In genomic region chr4:129355031-129355430, GRCh38 we compare ENCODE assay signal across 13 cellular contexts.
DNase-seq lines count a peak whose midpoint lies in the region; ATAC-seq and TF ChIP-seq lines count a peak whose summit lies in the region.
"Had no signal": no experiment of that assay in that cellular context is flagged by ENCODE, and none has a peak within 500 bp of the region (broad histone marks: within the 10 kb centered on the region; RNA-seq: fewer than 3 reads in every experiment).

No MANE protein-coding gene starts in this region.

- no peak for TF ChIP-seq CTCF in chondrocyte (IDR thresholded peaks at IDR 0.05)

- H3K9me3 ChIP-seq in mesenchymal stem cell (ENCODE audit: control insufficient read depth, low read length) (no peaks in the 10 kb centered on the region), trophoblast cell (ENCODE audit: insufficient read depth, low read depth, low read length) (no peaks in the 10 kb centered on the region)

- H3K36me3 ChIP-seq in mesenchymal stem cell (ENCODE audit: control insufficient read depth in 1 of 2, insufficient read depth in 2 of 2, low read depth in 1 of 2, low read length in 2 of 2) (no peaks in the 10 kb centered on the region), trophoblast cell (ENCODE audit: control insufficient read depth in 1 of 2, insufficient read depth in 2 of 2, low read length in 2 of 2) (no peaks in the 10 kb centered on the region)

- intact Hi-C loops in sciatic nerve (cut with DNase I): no loop called here

- 62% methylated on average over 3 of the region's 3 CpGs for WGBS in mesenchymal stem cell
- no CpG with 5 or more reads among the region's 3 CpGs for WGBS in trophoblast cell (ENCODE audit: extremely low coverage, insufficient coverage, insufficient read length)

- no peak overlapping the region for H2AK5ac ChIP-seq in mesenchymal stem cell (ENCODE audit: low read length, severe bottlenecking)
- H2AK5ac ChIP-seq in trophoblast cell (ENCODE audit: low read length): no peak overlapping the region

- H3K23ac ChIP-seq in mesenchymal stem cell (ENCODE audit: low read length in 2 of 2): no peak overlapping the region
- H3K23ac ChIP-seq in trophoblast cell (ENCODE audit: low read length): no peak overlapping the region

- peak; percentile 24 for ATAC-seq in sciatic nerve
- ATAC-seq: GM12878, GM23338 had no signal

- no peak overlapping the region for H3K4ac ChIP-seq in mesenchymal stem cell (ENCODE audit: low read depth in 1 of 2, low read length in 2 of 2)
- H3K4ac ChIP-seq in trophoblast cell (ENCODE audit: low read depth, low read length): no peak overlapping the region

- H3K27ac ChIP-seq in mesenchymal stem cell (ENCODE audit: low read length, poor library complexity, severe bottlenecking) (no peak overlapping the region), trophoblast cell (ENCODE audit: low read depth, low read length) (no peak overlapping the region)

- peak; percentile 17 for DNase-seq in NCI-H446 treated with DMSO at 0.1 percent for 48 hours (lab: John Stamatoyannopoulos, UW)
- DNase-seq in chondrocyte (ENCODE audit: low spot score): no peak
- peak; percentile 30 for DNase-seq in left kidney (ENCODE audit: low read depth, low spot score)
- no peak for DNase-seq in sciatic nerve (ENCODE audit: low spot score)
- no peak for DNase-seq in mesenchymal stem cell
- no peak for DNase-seq in cerebellar cortex (ENCODE audit: low spot score)
- no peak for DNase-seq in trophoblast cell
- DNase-seq: CD4-positive, alpha-beta T cell; DMS79; H7 had no signal

- H3K27ac Mint-ChIP-seq in chondrocyte (ENCODE audit: unreplicated experiment): peak overlapping the region; percentile 38
- H3K27ac Mint-ChIP-seq: B cell; CD4-positive, alpha-beta T cell; GM23338 had no signal

- H2BK120ac ChIP-seq in mesenchymal stem cell (ENCODE audit: low read depth, low read length) (no peak overlapping the region), trophoblast cell (ENCODE audit: insufficient read depth, low read length, poor library complexity) (no peak overlapping the region)

- peaks cover 42% of the 10 kb centered on the region for H3K4me1 Mint-ChIP-seq in chondrocyte (ENCODE audit: low read depth)
- H3K4me1 Mint-ChIP-seq: B cell had no signal

- H3K9me3 Mint-ChIP-seq in chondrocyte (ENCODE audit: low read depth): no peaks in the 10 kb centered on the region
- H3K9me3 Mint-ChIP-seq: CD4-positive, alpha-beta T cell; GM23338 had no signal

- no peak overlapping the region for H3K4me3 Mint-ChIP-seq in chondrocyte (ENCODE audit: unreplicated experiment)
- H3K4me3 Mint-ChIP-seq: B cell; CD4-positive, alpha-beta T cell; GM23338 had no signal

- no peak overlapping the region for H3K18ac ChIP-seq in mesenchymal stem cell (ENCODE audit: low read depth in 1 of 2, low read length in 2 of 2)
- H3K18ac ChIP-seq in trophoblast cell (ENCODE audit: low read length): no peak overlapping the region

- H3K27me3 Mint-ChIP-seq in chondrocyte (ENCODE audit: low read depth): peaks cover 3% of the 10 kb centered on the region

- H3K4me2 ChIP-seq in mesenchymal stem cell (ENCODE audit: low read length, poor library complexity, severe bottlenecking) (no peak overlapping the region), trophoblast cell (ENCODE audit: low read length) (no peak overlapping the region)
- H3K4me2 ChIP-seq: GM23338 had no signal

- H2AFZ ChIP-seq in mesenchymal stem cell (ENCODE audit: low read depth, low read length): no peak overlapping the region
- no peak overlapping the region for H2AFZ ChIP-seq in trophoblast cell (ENCODE audit: insufficient read depth, low read length, poor library complexity)
- H2AFZ ChIP-seq: GM23338 had no signal

- H3K9ac ChIP-seq in mesenchymal stem cell (ENCODE audit: low read length) (no peak overlapping the region), trophoblast cell (ENCODE audit: low read length) (no peak overlapping the region)

- H3K4me1 ChIP-seq in mesenchymal stem cell (ENCODE audit: control insufficient read depth, insufficient read depth, low read depth, low read length): no peaks in the 10 kb centered on the region
- no peaks in the 10 kb centered on the region for H3K4me1 ChIP-seq in trophoblast cell (ENCODE audit: control insufficient read depth in 1 of 2, insufficient read depth in 2 of 2, low read length in 2 of 2)

- H2BK5ac ChIP-seq in mesenchymal stem cell (ENCODE audit: low read depth, low read length, poor library complexity, severe bottlenecking): no peak overlapping the region
- no peak overlapping the region for H2BK5ac ChIP-seq in trophoblast cell (ENCODE audit: low read depth, low read length, poor library complexity)

- peak overlapping the region in 1 of 2 experiments; percentile 20 for H3K4me3 ChIP-seq in mesenchymal stem cell (ENCODE audit: insufficient read depth in 1 of 2, low read depth in 1 of 2, low read length in 2 of 2)
- no peak overlapping the region for H3K4me3 ChIP-seq in trophoblast cell (ENCODE audit: low read depth, low read length)
- H3K4me3 ChIP-seq: GM12878, GM23338 had no signal

- H3K79me1 ChIP-seq in mesenchymal stem cell (replicated peaks; ENCODE audit: low read length, poor library complexity, severe bottlenecking): no peaks in the 10 kb centered on the region
- H3K79me1 ChIP-seq in trophoblast cell (ENCODE audit: low read length): no peaks in the 10 kb centered on the region

- H4K12ac ChIP-seq in trophoblast cell (ENCODE audit: low read depth, low read length): no peak overlapping the region

- no peak overlapping the region for H4K8ac ChIP-seq in mesenchymal stem cell (ENCODE audit: low read length)
- no peak overlapping the region for H4K8ac ChIP-seq in trophoblast cell (ENCODE audit: low read depth, low read length)

- no peaks in the 10 kb centered on the region for H3K27me3 ChIP-seq in mesenchymal stem cell (ENCODE audit: control insufficient read depth in 1 of 2, insufficient read depth in 1 of 2, low read length in 2 of 2)
- H3K27me3 ChIP-seq in trophoblast cell (ENCODE audit: insufficient read depth, low read length): no peaks in the 10 kb centered on the region

- H3K36me3 Mint-ChIP-seq in chondrocyte (ENCODE audit: low read depth): no peaks in the 10 kb centered on the region

- no peaks in the 10 kb centered on the region for H3K79me2 ChIP-seq in trophoblast cell (ENCODE audit: control insufficient read depth, insufficient read depth, low read length, poor library complexity)

- no peak overlapping the region for H2BK15ac ChIP-seq in mesenchymal stem cell (ENCODE audit: low read depth, poor library complexity, severe bottlenecking)

- H3K14ac ChIP-seq in mesenchymal stem cell (ENCODE audit: low read length in 2 of 2) (no peak overlapping the region), trophoblast cell (ENCODE audit: low read length) (no peak overlapping the region)

- H4K91ac ChIP-seq in mesenchymal stem cell (ENCODE audit: low read length) (no peak overlapping the region), trophoblast cell (ENCODE audit: low read depth, low read length) (no peak overlapping the region)

- no peak overlapping the region for H2BK12ac ChIP-seq in mesenchymal stem cell (ENCODE audit: low read length in 2 of 2)
- H2BK12ac ChIP-seq in trophoblast cell (ENCODE audit: low read length): no peak overlapping the region

Comparison
In these comparisons a context has a peak if more than half of its experiments do, and no peak if none do; other contexts are left out.
1. DNase-seq: peak in NCI-H446 treated with DMSO at 0.1 percent for 48 hours (single experiment) and left kidney (single experiment); none in chondrocyte (single experiment), sciatic nerve (single experiment), mesenchymal stem cell (single experiment), cerebellar cortex (single experiment) and trophoblast cell (0 of 2).